Comparison of ENCODE assay signal across 8 cellular contexts in genomic region chr1:169486281-169486904, GRCh38. TPM values are rescaled to one million over a fixed set of nuclear protein-coding genes. Genes with fewer than 3 reads are reported as not detected.
DNase-seq lines count a peak whose midpoint lies in the region; ATAC-seq and TF ChIP-seq lines count a peak whose summit lies in the region.

No MANE protein-coding gene starts in this region.

- H3K36me3 ChIP-seq in KOPT-K1 (ENCODE audit: insufficient read depth, low read length) (no peaks in the 10 kb centered on the region), lung (ENCODE audit: control insufficient read depth in 2 of 2, insufficient read depth in 2 of 2, low read length in 2 of 2) (no peaks in the 10 kb centered on the region), urinary bladder (ENCODE audit: insufficient read depth) (no peaks in the 10 kb centered on the region)

- ATAC-seq in lung (ENCODE audit: insufficient read depth, low FRiP score) (no peak), HG02759 (IDR thresholded peaks at IDR 0.05; ENCODE audit: unreplicated experiment) (no peak)

- H3K4me3 ChIP-seq in cardiac fibroblast (replicated peaks in 1 of 2; ENCODE audit: low read depth in 2 of 2, low read length in 2 of 2) (peak overlapping the region; percentile 66 to 86), lung (peak overlapping the region; percentile 42), urinary bladder (ENCODE audit: low read depth, low read length) (peak overlapping the region; percentile 26)

- WGBS in lung, 2 donors = 1 to 2% methylated on average over 13 of the region's 13 CpGs
- WGBS in urinary bladder = 2% methylated on average over 13 of the region's 13 CpGs

- H3K4me1 ChIP-seq in lung (ENCODE audit: control insufficient read depth in 2 of 2, insufficient read depth in 2 of 2, low read length in 2 of 2) = peaks cover 0 to 2% of the 10 kb centered on the region in 2 donors
- H3K4me1 ChIP-seq in urinary bladder (ENCODE audit: insufficient read depth) = peaks cover 3% of the 10 kb centered on the region

- H3K9me3 ChIP-seq in KOPT-K1 (ENCODE audit: insufficient read depth, low read length, poor library complexity, severe bottlenecking) = no peaks in the 10 kb centered on the region
- H3K9me3 ChIP-seq in lung (ENCODE audit: control insufficient read depth in 2 of 2, insufficient read depth in 1 of 2, low read length in 1 of 2) = no peaks in the 10 kb centered on the region

- H3K27ac ChIP-seq in KOPT-K1 (ENCODE audit: low read depth, low read length, poor library complexity, severe bottlenecking) (peak overlapping the region; percentile 51), lung (ENCODE audit: low read depth in 1 of 2, low read length in 1 of 2) (peak overlapping the region; percentile 95 to 98), urinary bladder (ENCODE audit: low read depth) (peak overlapping the region; percentile 95)

- DNase-seq in ELR (ENCODE audit: low read depth) (peak; percentile 45), cardiac fibroblast (ENCODE audit: low read depth in 2 of 2) (peak; percentile 76 to 86), lung (ENCODE audit: low spot score) (no peak), activated gamma-delta T cell (lab: John Stamatoyannopoulos, UW) (no peak), GF-D8 (lab: John Stamatoyannopoulos, UW) (no peak)

- no peaks in the 10 kb centered on the region for H3K27me3 ChIP-seq in lung (ENCODE audit: control insufficient read depth, insufficient read depth)

- TF ChIP-seq CTCF in cardiac fibroblast (IDR thresholded peaks at IDR 0.05; ENCODE audit: low read depth, low read length) = no peak
- TF ChIP-seq CTCF in lung (IDR thresholded peaks at IDR 0.05; ENCODE audit: control extremely low read depth, extremely low read depth) = no peak

RNA-seq across cellular contexts. Expression of gene SLC19A2, which starts 0.6 kb away (rescaled TPM):
- total RNA-seq in lung (10 to 100 TPM; 15.6 to 23.1 TPM), urinary bladder (24.2 TPM)
- polyA plus RNA-seq in lung (10 to 100 TPM; 16.0 to 18.7 TPM), urinary bladder (23.6 TPM)

RNA-seq across cellular contexts. Expression of gene CCDC181, which starts 59.1 kb away (rescaled TPM):
- total RNA-seq in lung (1 to 10 TPM; 4.8 to 5.7 TPM), urinary bladder (2.0 TPM)
- polyA plus RNA-seq in lung (1 to 10 TPM; 2.9 to 4.5 TPM), urinary bladder (0.24 TPM)

Comparison
In these comparisons a context has a peak if more than half of its experiments do, and no peak if none do; other contexts are left out.
1. DNase-seq: peak in ELR (single experiment) and cardiac fibroblast (2 of 2); none in lung (single experiment), activated gamma-delta T cell (single experiment) and GF-D8 (single experiment).
2. H3K4me3 ChIP-seq: peak in every context shown above with its lines; median percentile 76 in cardiac fibroblast; 42 in lung; 26 in urinary bladder.
3. Peak in every context shown above with its lines, with median percentiles within 50 percentile points of each other: H3K27ac ChIP-seq.